In genomic region chr2:3479430-3480320, GRCh38 we compare ENCODE assay signal across 14 cellular contexts. TPM values are rescaled to one million over a fixed set of nuclear protein-coding genes. Genes with fewer than 3 reads are reported as not detected.
DNase-seq lines count a peak whose midpoint lies in the region; ATAC-seq, FAIRE-seq and TF ChIP-seq lines count a peak whose summit lies in the region.
"Had no signal": no experiment of that assay in that cellular context is flagged by ENCODE, and none has a peak within 500 bp of the region (broad histone marks: within the 10 kb centered on the region; RNA-seq: fewer than 3 reads in every experiment).

No MANE protein-coding gene starts in this region.

- no peaks in the 10 kb centered on the region for H3K9me3 ChIP-seq in left ventricle myocardium inferior (replicated peaks)
- no peaks in the 10 kb centered on the region for H3K9me3 ChIP-seq in Karpas-422 (ENCODE audit: low read length)
- H3K9me3 ChIP-seq: adrenal gland had no signal

- H3K27me3 ChIP-seq in left ventricle myocardium inferior (ENCODE audit: low read depth) (no peaks in the 10 kb centered on the region), Karpas-422 (ENCODE audit: low read length) (no peaks in the 10 kb centered on the region)
- H3K27me3 ChIP-seq: adrenal gland had no signal

- no peaks in the 10 kb centered on the region for H3K9me3 Mint-ChIP-seq in effector memory CD8-positive, alpha-beta T cell
- no peaks in the 10 kb centered on the region for H3K9me3 Mint-ChIP-seq in stimulated activated naive B cell treated with anti-CD40 and anti-IgM and Interleukin-4, amounts not matched to agents 10 μg/mL and 1 μg/mL and 100 μg/mL, for 72 hours
- H3K9me3 Mint-ChIP-seq in activated T-cell treated with anti-CD3 and anti-CD28 coated beads, Interleukin-2, amount 50 U/mL, for 72 hours: no peaks in the 10 kb centered on the region
- H3K9me3 Mint-ChIP-seq: GM23338 had no signal

- H3K4me3 ChIP-seq in left ventricle myocardium inferior (no peak overlapping the region), Karpas-422 (ENCODE audit: low read length) (no peak overlapping the region)
- H3K4me3 ChIP-seq: adrenal gland, GM23338 had no signal

- H3K4me1 Mint-ChIP-seq in effector memory CD8-positive, alpha-beta T cell (ENCODE audit: low read depth in 2 of 2): peaks cover 0 to 4% of the 10 kb centered on the region in 2 donors
- H3K4me1 Mint-ChIP-seq in stimulated activated naive B cell treated with anti-CD40 and anti-IgM and Interleukin-4, amounts not matched to agents 10 μg/mL and 1 μg/mL and 100 μg/mL, for 72 hours: peaks cover 9 to 18% of the 10 kb centered on the region in 2 donors
- no peaks in the 10 kb centered on the region for H3K4me1 Mint-ChIP-seq in activated T-cell treated with anti-CD3 and anti-CD28 coated beads, Interleukin-2, amount 50 U/mL, for 72 hours (ENCODE audit: low read depth)

- H3K4me2 ChIP-seq in Karpas-422 (ENCODE audit: low read depth, low read length, poor library complexity, severe bottlenecking): peak overlapping the region; percentile 5
- H3K4me2 ChIP-seq: GM23338 had no signal

- H3K79me2 ChIP-seq in Karpas-422 (ENCODE audit: low read length): no peaks in the 10 kb centered on the region

- H3K27ac ChIP-seq in left ventricle myocardium inferior (replicated peaks) (no peak overlapping the region), Karpas-422 (ENCODE audit: low read length) (peak overlapping the region; percentile 5; the same call in 1 of the 2 replicates)
- H3K27ac ChIP-seq: adrenal gland had no signal

- H3K4me1 ChIP-seq in left ventricle myocardium inferior (no peaks in the 10 kb centered on the region), Karpas-422 (ENCODE audit: low read length) (peaks cover 11% of the 10 kb centered on the region)
- H3K4me1 ChIP-seq: adrenal gland had no signal

- no peak for TF ChIP-seq POLR2A in H54 (IDR thresholded peaks at IDR 0.05; ENCODE audit: low read depth, low read length)

- intact Hi-C loops in left cardiac atrium (cut with DNase I) (no loop called here), left ventricle myocardium inferior (cut with micrococcal nuclease) (no loop called here)

- H3K27ac Mint-ChIP-seq in effector memory CD8-positive, alpha-beta T cell: peak overlapping the region; percentile 53 to 78
- peak overlapping the region; percentile 84 for H3K27ac Mint-ChIP-seq in stimulated activated naive B cell treated with anti-CD40 and anti-IgM and Interleukin-4, amounts not matched to agents 10 μg/mL and 1 μg/mL and 100 μg/mL, for 72 hours
- no peak overlapping the region for H3K27ac Mint-ChIP-seq in activated T-cell treated with anti-CD3 and anti-CD28 coated beads, Interleukin-2, amount 50 U/mL, for 72 hours
- H3K27ac Mint-ChIP-seq: GM23338 had no signal

- H3K9me2 ChIP-seq in Karpas-422 (replicated peaks; ENCODE audit: insufficient read depth, low read length): no peaks in the 10 kb centered on the region

- H3K36me3 ChIP-seq in left ventricle myocardium inferior: peaks cover 55% of the 10 kb centered on the region
- peaks cover 5% of the 10 kb centered on the region; the same call in 1 of the 2 replicates for H3K36me3 ChIP-seq in Karpas-422 (ENCODE audit: insufficient read depth, low read length)

- H3K9ac ChIP-seq in Karpas-422 (ENCODE audit: low read length): no peak overlapping the region

- no peaks in the 10 kb centered on the region for H4K20me1 ChIP-seq in Karpas-422 (ENCODE audit: insufficient read depth, low read depth, low read length)

- no peaks in the 10 kb centered on the region for H3K27me3 Mint-ChIP-seq in effector memory CD8-positive, alpha-beta T cell
- H3K27me3 Mint-ChIP-seq in stimulated activated naive B cell treated with anti-CD40 and anti-IgM and Interleukin-4, amounts not matched to agents 10 μg/mL and 1 μg/mL and 100 μg/mL, for 72 hours: no peaks in the 10 kb centered on the region
- no peaks in the 10 kb centered on the region for H3K27me3 Mint-ChIP-seq in activated T-cell treated with anti-CD3 and anti-CD28 coated beads, Interleukin-2, amount 50 U/mL, for 72 hours (ENCODE audit: low read depth)

- H3K4me3 Mint-ChIP-seq in effector memory CD8-positive, alpha-beta T cell: no peak overlapping the region
- no peak overlapping the region for H3K4me3 Mint-ChIP-seq in stimulated activated naive B cell treated with anti-CD40 and anti-IgM and Interleukin-4, amounts not matched to agents 10 μg/mL and 1 μg/mL and 100 μg/mL, for 72 hours
- H3K4me3 Mint-ChIP-seq in activated T-cell treated with anti-CD3 and anti-CD28 coated beads, Interleukin-2, amount 50 U/mL, for 72 hours: no peak overlapping the region
- H3K4me3 Mint-ChIP-seq: GM23338 had no signal

- FAIRE-seq in H54 (lab: Jason Lieb, UNC): no peak
- FAIRE-seq: kidney, RCC 7860 had no signal

- no peak for TF ChIP-seq CTCF in left ventricle myocardium inferior (IDR thresholded peaks at IDR 0.05; ENCODE audit: borderline replicate concordance)

- peak; percentile 11 for DNase-seq in left cardiac atrium
- no peak for DNase-seq in left ventricle myocardium inferior
- no peak for DNase-seq in Karpas-422
- no peak for DNase-seq in effector memory CD8-positive, alpha-beta T cell
- DNase-seq in stimulated activated naive B cell treated with anti-CD40 and anti-IgM and Interleukin-4, amounts not matched to agents 10 μg/mL and 1 μg/mL and 100 μg/mL, for 72 hours: no peak
- no peak for DNase-seq in activated T-cell treated with anti-CD3 and anti-CD28 coated beads, Interleukin-2, amount 50 U/mL, for 72 hours
- DNase-seq in H54 (ENCODE audit: insufficient read length, low spot score): no peak
- no peak for DNase-seq in NCI-H2171 (lab: John Stamatoyannopoulos, UW)
- DNase-seq: activated T-cell treated with anti-CD3 and anti-CD28 coated beads, Interleukin-2, amount 50 U/mL, for 1 hour; adrenal gland; KG1; kidney had no signal

- ATAC-seq in left cardiac atrium: no peak
- ATAC-seq in effector memory CD8-positive, alpha-beta T cell (replicated peaks): no peak
- ATAC-seq in stimulated activated naive B cell treated with anti-CD40 and anti-IgM and Interleukin-4, amounts not matched to agents 10 μg/mL and 1 μg/mL and 100 μg/mL, for 72 hours (replicated peaks): no peak
- ATAC-seq in activated T-cell treated with anti-CD3 and anti-CD28 coated beads, Interleukin-2, amount 50 U/mL, for 72 hours (replicated peaks in 1 of 2): no peak
- ATAC-seq: GM23338 had no signal

- no peak overlapping the region for H2AFZ ChIP-seq in Karpas-422 (ENCODE audit: low read length)
- H2AFZ ChIP-seq: GM23338 had no signal

- H3K36me3 Mint-ChIP-seq in effector memory CD8-positive, alpha-beta T cell (ENCODE audit: insufficient read depth): peaks cover 23% of the 10 kb centered on the region
- H3K36me3 Mint-ChIP-seq in stimulated activated naive B cell treated with anti-CD40 and anti-IgM and Interleukin-4, amounts not matched to agents 10 μg/mL and 1 μg/mL and 100 μg/mL, for 72 hours: peaks cover 39 to 58% of the 10 kb centered on the region in 2 donors
- peaks cover 0 to 4% of the 10 kb centered on the region in 2 donors for H3K36me3 Mint-ChIP-seq in activated T-cell treated with anti-CD3 and anti-CD28 coated beads, Interleukin-2, amount 50 U/mL, for 72 hours (ENCODE audit: insufficient read depth in 2 of 2)

RNA-seq across cellular contexts. Expression of gene ADI1, which starts 39.7 kb away (rescaled TPM):
- total RNA-seq in left cardiac atrium: 100 to 1,000 TPM; 102 to 128 TPM
- 195 TPM for total RNA-seq in left ventricle myocardium inferior
- 68.6 and 74.0 TPM in 2 replicates for total RNA-seq in Karpas-422 (2014; rRNA removed; shearing (Covaris generic); ENCODE audit: low replicate concordance)
- total RNA-seq in activated T-cell treated with anti-CD3 and anti-CD28 coated beads, Interleukin-2, amount 50 U/mL, for 72 hours: 10 to 100 TPM; 24.1 to 26.4 TPM
